Comparison of ENCODE assay signal across 1 cellular context in the genomic region with DNA sequence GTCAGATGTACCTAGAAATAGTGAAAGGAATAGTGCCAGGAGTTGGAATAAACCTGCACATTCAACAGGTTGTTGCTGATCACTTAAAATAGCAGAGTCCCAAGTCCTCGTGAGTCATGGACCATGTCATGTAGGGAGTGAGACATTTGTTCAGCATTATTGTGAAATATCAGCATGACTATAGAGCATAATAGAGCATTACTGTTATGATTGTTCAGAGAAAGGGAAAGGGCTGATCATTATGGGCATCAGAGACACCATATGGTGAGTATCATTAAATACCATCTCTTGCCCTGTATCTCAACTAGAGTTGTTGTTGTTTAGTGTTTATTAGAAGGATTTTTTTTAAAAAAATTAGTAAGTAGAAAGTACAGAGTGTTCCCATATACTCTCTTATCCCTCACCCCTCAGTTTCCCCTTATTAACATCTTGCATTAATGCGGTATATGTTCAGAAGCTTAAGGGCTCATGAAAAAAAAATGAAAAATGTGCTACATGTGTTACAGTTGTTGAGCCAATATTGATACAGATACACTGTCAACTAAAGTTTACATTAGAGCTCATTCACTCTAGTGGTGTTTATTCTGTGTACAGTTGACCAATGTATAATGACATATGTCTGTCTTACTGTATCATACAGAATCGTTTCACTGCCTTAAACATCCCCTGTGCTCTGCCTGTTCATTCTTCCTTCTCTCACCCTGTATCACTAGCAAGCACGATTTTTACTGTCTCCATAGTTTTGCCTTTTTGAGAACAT.
TF ChIP-seq lines count a peak whose summit lies in the region.

No MANE protein-coding gene starts in this region.

TF ChIP-seq in HepG2, 621 proteins besides CTCF, POLR2A, EP300 and RAD21 (continued from another document and continues in another):
- TF ChIP-seq ARID4A (CRISPR knock-in tag; IDR thresholded peaks at IDR 0.05; ENCODE audit: borderline replicate concordance) (no peak), CEBPG (CRISPR knock-in tag; IDR thresholded peaks at IDR 0.05) (peak; percentile 95), ZNF816 (CRISPR knock-in tag; IDR thresholded peaks at IDR 0.05; ENCODE audit: borderline replicate concordance) (no peak), ZNF44 (CRISPR knock-in tag; IDR thresholded peaks at IDR 0.05) (no peak), RORA (CRISPR knock-in tag; IDR thresholded peaks at IDR 0.05) (no peak), SRY (CRISPR knock-in tag; IDR thresholded peaks at IDR 0.05) (no peak), POLR2G (IDR thresholded peaks at IDR 0.05; ENCODE audit: low read depth, low read length) (no peak), ZNF317 (CRISPR knock-in tag; IDR thresholded peaks at IDR 0.05) (no peak), FOXP1 (IDR thresholded peaks at IDR 0.05) (no peak), FOXP1 (CRISPR knock-in tag; IDR thresholded peaks at IDR 0.05) (peak; percentile 34; the same call in 1 of the 2 replicates), FOXP4 (CRISPR knock-in tag; IDR thresholded peaks at IDR 0.05) (no peak), NFE2L2 (IDR thresholded peaks at IDR 0.05; ENCODE audit: low read length) (no peak), FOSL2 (CRISPR knock-in tag; IDR thresholded peaks at IDR 0.05) (peak; percentile 98), CC2D1A (CRISPR knock-in tag; IDR thresholded peaks at IDR 0.05) (no peak), ZFY (CRISPR knock-in tag; IDR thresholded peaks at IDR 0.05) (no peak), ZFP1 (CRISPR knock-in tag; IDR thresholded peaks at IDR 0.05) (no peak), TAF1 (CRISPR knock-in tag; IDR thresholded peaks at IDR 0.05) (no peak), JDP2 (CRISPR knock-in tag; IDR thresholded peaks at IDR 0.05; ENCODE audit: borderline replicate concordance) (no peak), SP5 (CRISPR knock-in tag; IDR thresholded peaks at IDR 0.05; ENCODE audit: borderline replicate concordance, low read depth) (no peak), DNMT3B (CRISPR knock-in tag; conservative IDR thresholded peaks at IDR 0.05) (no peak), ZNF232 (CRISPR knock-in tag; IDR thresholded peaks at IDR 0.05; ENCODE audit: borderline replicate concordance) (no peak), GATA4 (IDR thresholded peaks at IDR 0.05; ENCODE audit: borderline replicate concordance, low read depth) (no peak), MED13 (CRISPR knock-in tag; IDR thresholded peaks at IDR 0.05) (no peak), MATR3 (CRISPR knock-in tag; IDR thresholded peaks at IDR 0.05) (no peak), LBX2 (CRISPR knock-in tag; IDR thresholded peaks at IDR 0.05; ENCODE audit: borderline replicate concordance) (no peak), PREB (CRISPR knock-in tag; IDR thresholded peaks at IDR 0.05) (no peak), ZC3H13 (CRISPR knock-in tag; IDR thresholded peaks at IDR 0.05) (no peak), CREB1 (IDR thresholded peaks at IDR 0.05) (peak; percentile 62), CREB1 (CRISPR knock-in tag; IDR thresholded peaks at IDR 0.05) (peak; percentile 56), KDM1A (CRISPR knock-in tag; IDR thresholded peaks at IDR 0.05) (no peak), ATF7 (IDR thresholded peaks at IDR 0.05) (0 out of 2 replicates have a peak, but pooled peaks have one; percentile 18), ATF7 (CRISPR knock-in tag; IDR thresholded peaks at IDR 0.05) (no peak), ZNF264 (CRISPR knock-in tag; IDR thresholded peaks at IDR 0.05) (no peak), ZNF335 (CRISPR knock-in tag; IDR thresholded peaks at IDR 0.05) (no peak), REST (IDR thresholded peaks at IDR 0.05; ENCODE audit: borderline replicate concordance in 1 of 2, low read depth in 1 of 2, low read length in 2 of 2) (no peak), ERF (CRISPR knock-in tag; IDR thresholded peaks at IDR 0.05) (no peak), PATZ1 (CRISPR knock-in tag; IDR thresholded peaks at IDR 0.05) (no peak), HMGXB4 (CRISPR knock-in tag; IDR thresholded peaks at IDR 0.05; ENCODE audit: borderline replicate concordance in 1 of 2, low read depth in 1 of 2) (no peak), NFIB (CRISPR knock-in tag; IDR thresholded peaks at IDR 0.05; ENCODE audit: borderline replicate concordance) (no peak), PRDM4 (CRISPR knock-in tag; IDR thresholded peaks at IDR 0.05; ENCODE audit: borderline replicate concordance) (no peak), IKZF1 (IDR thresholded peaks at IDR 0.05) (no peak), JUND (CRISPR knock-in tag; IDR thresholded peaks at IDR 0.05) (peak; percentile 72; the same call in 1 of the 2 replicates)
- TF ChIP-seq, protein P1, sequence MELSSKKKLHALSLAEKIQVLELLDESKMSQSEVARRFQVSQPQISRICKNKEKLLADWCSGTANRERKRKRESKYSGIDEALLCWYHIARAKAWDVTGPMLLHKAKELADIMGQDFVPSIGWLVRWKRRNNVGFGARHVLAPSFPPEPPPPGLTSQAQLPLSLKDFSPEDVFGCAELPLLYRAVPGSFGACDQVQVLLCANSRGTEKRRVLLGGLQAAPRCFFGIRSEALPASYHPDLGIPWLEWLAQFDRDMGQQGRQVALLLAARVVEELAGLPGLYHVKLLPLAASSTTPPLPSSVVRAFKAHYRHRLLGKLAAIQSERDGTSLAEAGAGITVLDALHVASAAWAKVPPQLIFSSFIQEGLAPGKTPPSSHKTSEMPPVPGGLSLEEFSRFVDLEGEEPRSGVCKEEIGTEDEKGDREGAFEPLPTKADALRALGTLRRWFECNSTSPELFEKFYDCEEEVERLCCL (CRISPR knock-in tag; IDR thresholded peaks at IDR 0.05; ENCODE audit: borderline replicate concordance), result no peak
